In the genomic region with DNA sequence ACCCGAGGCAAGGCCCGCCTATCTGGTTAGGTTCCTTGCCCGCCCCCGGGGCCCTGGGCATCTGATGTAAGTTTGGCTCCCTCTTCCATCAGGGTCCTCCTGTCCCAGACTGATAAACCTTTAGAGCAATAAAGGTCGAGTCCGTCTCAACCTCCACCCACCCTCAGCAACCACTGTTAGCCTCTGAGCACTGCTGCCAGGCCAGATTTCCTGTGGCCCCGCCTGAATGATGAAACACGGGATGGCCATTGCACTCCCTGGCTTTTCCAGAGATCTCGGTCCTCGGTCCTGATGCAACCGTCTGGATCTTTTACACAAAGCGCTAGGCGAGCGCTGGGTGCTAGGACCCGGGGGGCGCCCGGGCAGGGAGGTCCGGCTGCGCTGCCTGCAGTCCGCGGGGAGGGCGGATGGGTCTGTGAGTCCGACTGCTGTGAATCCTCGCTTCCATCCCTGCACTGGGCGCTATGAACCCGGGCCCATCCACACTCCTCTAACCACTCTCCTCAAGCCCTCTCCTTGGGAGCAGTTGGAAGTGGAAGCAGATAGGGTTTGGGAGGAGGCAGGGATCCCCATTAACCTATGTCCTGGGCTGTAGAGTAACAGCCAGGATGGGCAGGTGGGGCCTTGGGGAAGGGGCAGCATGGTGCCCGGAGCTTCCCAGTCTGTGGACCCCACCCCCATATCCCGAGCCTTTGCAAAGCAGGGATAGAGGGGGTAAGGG, we compare ENCODE assay signal across 1 cellular context.
TF ChIP-seq lines count a peak whose summit lies in the region.

No MANE protein-coding gene starts in this region.

TF ChIP-seq in liver, 16 proteins besides CTCF, POLR2A, EP300 and RAD21 (continued from another document):
- TF ChIP-seq, protein P1, sequence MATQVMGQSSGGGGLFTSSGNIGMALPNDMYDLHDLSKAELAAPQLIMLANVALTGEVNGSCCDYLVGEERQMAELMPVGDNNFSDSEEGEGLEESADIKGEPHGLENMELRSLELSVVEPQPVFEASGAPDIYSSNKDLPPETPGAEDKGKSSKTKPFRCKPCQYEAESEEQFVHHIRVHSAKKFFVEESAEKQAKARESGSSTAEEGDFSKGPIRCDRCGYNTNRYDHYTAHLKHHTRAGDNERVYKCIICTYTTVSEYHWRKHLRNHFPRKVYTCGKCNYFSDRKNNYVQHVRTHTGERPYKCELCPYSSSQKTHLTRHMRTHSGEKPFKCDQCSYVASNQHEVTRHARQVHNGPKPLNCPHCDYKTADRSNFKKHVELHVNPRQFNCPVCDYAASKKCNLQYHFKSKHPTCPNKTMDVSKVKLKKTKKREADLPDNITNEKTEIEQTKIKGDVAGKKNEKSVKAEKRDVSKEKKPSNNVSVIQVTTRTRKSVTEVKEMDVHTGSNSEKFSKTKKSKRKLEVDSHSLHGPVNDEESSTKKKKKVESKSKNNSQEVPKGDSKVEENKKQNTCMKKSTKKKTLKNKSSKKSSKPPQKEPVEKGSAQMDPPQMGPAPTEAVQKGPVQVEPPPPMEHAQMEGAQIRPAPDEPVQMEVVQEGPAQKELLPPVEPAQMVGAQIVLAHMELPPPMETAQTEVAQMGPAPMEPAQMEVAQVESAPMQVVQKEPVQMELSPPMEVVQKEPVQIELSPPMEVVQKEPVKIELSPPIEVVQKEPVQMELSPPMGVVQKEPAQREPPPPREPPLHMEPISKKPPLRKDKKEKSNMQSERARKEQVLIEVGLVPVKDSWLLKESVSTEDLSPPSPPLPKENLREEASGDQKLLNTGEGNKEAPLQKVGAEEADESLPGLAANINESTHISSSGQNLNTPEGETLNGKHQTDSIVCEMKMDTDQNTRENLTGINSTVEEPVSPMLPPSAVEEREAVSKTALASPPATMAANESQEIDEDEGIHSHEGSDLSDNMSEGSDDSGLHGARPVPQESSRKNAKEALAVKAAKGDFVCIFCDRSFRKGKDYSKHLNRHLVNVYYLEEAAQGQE (IDR thresholded peaks at IDR 0.05): peak; percentile 67
- TF ChIP-seq NR2F2 (IDR thresholded peaks at IDR 0.05): peak; percentile 90
TF ChIP-seq in liver: peak in this region for 16.
